2 cellular contexts compared by ENCODE assay signal in genomic region chr4:84159767-84160166, GRCh38.
TF ChIP-seq lines count a peak whose summit lies in the region.

No MANE protein-coding gene starts in this region.

TF ChIP-seq in SK-N-SH, 30 proteins besides CTCF, POLR2A, EP300 and RAD21 (continued from another document):
- TF ChIP-seq PBX3 (IDR thresholded peaks at IDR 0.05): no peak
- no peak for TF ChIP-seq MXI1 (IDR thresholded peaks at IDR 0.05; ENCODE audit: low read depth, low read length)
- TF ChIP-seq USF1 (IDR thresholded peaks at IDR 0.05; ENCODE audit: borderline replicate concordance, low read depth): no peak
- TF ChIP-seq FOSL2 (IDR thresholded peaks at IDR 0.05; ENCODE audit: borderline replicate concordance, low read depth): no peak
- TF ChIP-seq CHD2 (IDR thresholded peaks at IDR 0.05; ENCODE audit: low read length, partially characterized antibody): no peak
- TF ChIP-seq RXRA (IDR thresholded peaks at IDR 0.05; ENCODE audit: borderline replicate concordance, low read depth): no peak
- no peak for TF ChIP-seq YY1 (IDR thresholded peaks at IDR 0.05; ENCODE audit: low read depth)
- no peak for TF ChIP-seq TCF12 (IDR thresholded peaks at IDR 0.05)
- no peak for TF ChIP-seq SIN3A (IDR thresholded peaks at IDR 0.05; ENCODE audit: borderline replicate concordance, low read depth, low read length)
- no peak for TF ChIP-seq ZBTB33 (IDR thresholded peaks at IDR 0.05; ENCODE audit: borderline replicate concordance, low read depth)
- no peak for TF ChIP-seq ELF1 (IDR thresholded peaks at IDR 0.05)
- no peak for TF ChIP-seq TAF1 (IDR thresholded peaks at IDR 0.05; ENCODE audit: borderline replicate concordance, low read depth, low read length)
- TF ChIP-seq FOXJ3 (CRISPR knock-in tag; IDR thresholded peaks at IDR 0.05): no peak
- TF ChIP-seq RFX5 (IDR thresholded peaks at IDR 0.05; ENCODE audit: low read length): no peak
TF ChIP-seq in SK-N-SH: peak in this region for 0.

TF ChIP-seq in SK-N-SH treated with all-trans-retinoic acid at 6 μM for 48 hours, 23 proteins besides CTCF, POLR2A, EP300 and RAD21 (continued from another document):
- TF ChIP-seq POU6F1 (CRISPR knock-in tag; IDR thresholded peaks at IDR 0.05; ENCODE audit: borderline replicate concordance, low read depth) (no peak), ZFP3 (CRISPR knock-in tag; IDR thresholded peaks at IDR 0.05) (no peak), ZNF565 (CRISPR knock-in tag; conservative IDR thresholded peaks at IDR 0.05; ENCODE audit: low read depth) (no peak), BACH2 (CRISPR knock-in tag; IDR thresholded peaks at IDR 0.05; ENCODE audit: borderline replicate concordance) (no peak), PPARA (CRISPR knock-in tag; IDR thresholded peaks at IDR 0.05; ENCODE audit: borderline replicate concordance) (no peak), GLIS3 (CRISPR knock-in tag; IDR thresholded peaks at IDR 0.05) (no peak), CREB5 (CRISPR knock-in tag; IDR thresholded peaks at IDR 0.05; ENCODE audit: low read depth) (no peak), ZC3H10 (CRISPR knock-in tag; IDR thresholded peaks at IDR 0.05) (no peak), CSDC2 (CRISPR knock-in tag; IDR thresholded peaks at IDR 0.05) (no peak), CSRNP3 (CRISPR knock-in tag; IDR thresholded peaks at IDR 0.05) (no peak)
TF ChIP-seq in SK-N-SH treated with all-trans-retinoic acid at 6 μM for 48 hours: peak in this region for 0.
